ENCODE assay signal across 20 cellular contexts in genomic region chr20:37776049-37776448, GRCh38.
"Had no signal": no experiment of that assay in that cellular context is flagged by ENCODE, and none has a peak within 500 bp of the region (broad histone marks: within the 10 kb centered on the region; RNA-seq: fewer than 3 reads in every experiment).

No MANE protein-coding gene starts in this region.

- H3K4me3 ChIP-seq: coronary artery, heart right ventricle, psoas muscle, sigmoid colon, skin epidermis, stomach, thoracic aorta, transverse colon had no signal

- H3K9me3 Mint-ChIP-seq: endodermal cell; naive thymus-derived CD8-positive, alpha-beta T cell had no signal

- H3K27me3 Mint-ChIP-seq: naive thymus-derived CD8-positive, alpha-beta T cell had no signal

- H3K4me3 Mint-ChIP-seq: endodermal cell; naive thymus-derived CD8-positive, alpha-beta T cell had no signal

- ATAC-seq: heart right ventricle; naive thymus-derived CD8-positive, alpha-beta T cell; psoas muscle had no signal

- H3K27ac Mint-ChIP-seq: endodermal cell; naive thymus-derived CD8-positive, alpha-beta T cell had no signal

- H3K4me1 ChIP-seq: sigmoid colon, transverse colon had no signal

- H3K27me3 ChIP-seq: heart right ventricle, neutrophil, sigmoid colon, stomach, transverse colon had no signal

- H3K9me3 ChIP-seq: heart right ventricle, neutrophil, psoas muscle, sigmoid colon, stomach, thoracic aorta, transverse colon had no signal

- H3K4me1 Mint-ChIP-seq: endodermal cell had no signal

- H3K27ac ChIP-seq: coronary artery, heart right ventricle, neutrophil, psoas muscle, sigmoid colon, skin epidermis, stomach, thoracic aorta, transverse colon had no signal

- DNase-seq: effector CD4-positive, alpha-beta T cell; endodermal cell; erythroblast; foreskin melanocyte; heart right ventricle; hypothalamus; kidney glomerular epithelial cell; naive thymus-derived CD8-positive, alpha-beta T cell; psoas muscle; sigmoid colon; stimulated activated CD4-positive, alpha-beta T cell treated with anti-CD3 and anti-CD28 coated beads, Interleukin-2, amount 100 ng/mL, for 24 hours; stimulated activated CD4-positive, alpha-beta T cell treated with anti-CD3 and anti-CD28 coated beads, Interleukin-4, amount 100 ng/mL, for 4 hours; stimulated activated naive CD4-positive, alpha-beta T cell; stomach; substantia nigra; transverse colon had no signal
